30 cellular contexts compared by ENCODE assay signal in genomic region chrX:96776966-96777365, GRCh38.
DNase-seq lines count a peak whose midpoint lies in the region; ATAC-seq, FAIRE-seq and TF ChIP-seq lines count a peak whose summit lies in the region.
"Had no signal": no experiment of that assay in that cellular context is flagged by ENCODE, and none has a peak within 500 bp of the region (broad histone marks: within the 10 kb centered on the region; RNA-seq: fewer than 3 reads in every experiment).

No MANE protein-coding gene starts in this region.

- FAIRE-seq in islet of Langerhans (lab: Jason Lieb, UNC) = peak; percentile 51
- FAIRE-seq: keratinocyte had no signal

- H3K4me3 ChIP-seq in AG10803 (ENCODE audit: low read length) (no peak overlapping the region), IMR-90 (ENCODE audit: insufficient read depth, low read depth, low read length) (no peak overlapping the region), choroid plexus epithelial cell (ENCODE audit: low read depth, low read length) (no peak overlapping the region), uterus (no peak overlapping the region)
- H3K4me3 ChIP-seq: BLaER1, PC-9, skin epidermis, thyroid gland had no signal

- no peak overlapping the region for H3K4me3 Mint-ChIP-seq in nephron progenitor cell
- H3K4me3 Mint-ChIP-seq: activated CD4-positive, alpha-beta T cell treated with anti-CD3 and anti-CD28 coated beads, Interleukin-2, amount 10 ng/mL, durations not matched to agents 24 days and 14 days; activated naive CD8-positive, alpha-beta T cell treated with anti-CD3 and anti-CD28 coated beads, Interleukin-2, amount 50 U/mL, for 24 hours; activated T-cell treated with anti-CD3 and anti-CD28 coated beads, Interleukin-2, amount 50 U/mL, for 24 hours; naive thymus-derived CD8-positive, alpha-beta T cell; stimulated activated naive CD8-positive, alpha-beta T cell treated with anti-CD3 and anti-CD28 coated beads, Interleukin-15, amount 100 ng/mL, for 72 hours had no signal

- H3K9ac ChIP-seq in IMR-90 (ENCODE audit: low read depth, low read length) = no peak overlapping the region
- H3K9ac ChIP-seq: BLaER1 had no signal

- POLR2A ChIA-PET in IMR-90 (lab: Charles Lee; ENCODE audit: unreplicated experiment) = no interaction called here

- CTCF ChIA-PET in IMR-90 (lab: Yijun Ruan, JAX) = no interaction called here

- no peaks in the 10 kb centered on the region for H3K27me3 ChIP-seq in IMR-90 (ENCODE audit: control insufficient read depth, insufficient read depth, low read length)
- peaks cover 0 to 6% of the 10 kb centered on the region in 2 donors for H3K27me3 ChIP-seq in uterus
- H3K27me3 ChIP-seq: brain microvascular endothelial cell, thyroid gland had no signal

- no peaks in the 10 kb centered on the region for H4K20me1 ChIP-seq in IMR-90 (ENCODE audit: insufficient read depth, low read length)
- H4K20me1 ChIP-seq: BLaER1 had no signal

- 0 out of 4 replicates have a peak, but pooled peaks cover 0 to 4% of the 10 kb centered on the region in 2 experiments for H3K79me1 ChIP-seq in IMR-90 (ENCODE audit: low read depth in 1 of 2, low read length in 2 of 2)

- H4K5ac ChIP-seq in IMR-90 (ENCODE audit: low read depth, low read length) = no peak overlapping the region

- H2AK5ac ChIP-seq in IMR-90 (ENCODE audit: low read depth, low read length) = no peak overlapping the region

- TF ChIP-seq CTCF in AG10803 (conservative IDR thresholded peaks at IDR 0.05; ENCODE audit: low read length) (no peak), IMR-90 (conservative IDR thresholded peaks at IDR 0.05; ENCODE audit: low read depth, low read length) (no peak), choroid plexus epithelial cell (conservative IDR thresholded peaks at IDR 0.05; ENCODE audit: low read depth, low read length) (no peak), uterus (IDR thresholded peaks at IDR 0.05) (no peak), nephron progenitor cell (IDR thresholded peaks at IDR 0.05) (no peak)

- peaks cover 3% of the 10 kb centered on the region for H3K27me3 Mint-ChIP-seq in nephron progenitor cell (ENCODE audit: low read depth, poor library complexity)
- H3K27me3 Mint-ChIP-seq: activated CD4-positive, alpha-beta T cell treated with anti-CD3 and anti-CD28 coated beads, Interleukin-2, amount 10 ng/mL, durations not matched to agents 24 days and 14 days; activated naive CD8-positive, alpha-beta T cell treated with anti-CD3 and anti-CD28 coated beads, Interleukin-2, amount 50 U/mL, for 24 hours; naive thymus-derived CD8-positive, alpha-beta T cell; stimulated activated naive CD8-positive, alpha-beta T cell treated with anti-CD3 and anti-CD28 coated beads, Interleukin-15, amount 100 ng/mL, for 72 hours had no signal

- no peak overlapping the region for H2BK15ac ChIP-seq in IMR-90 (ENCODE audit: low read depth, low read length)

- no peak overlapping the region for H3K4ac ChIP-seq in IMR-90 (ENCODE audit: low read depth, low read length)

- no peaks in the 10 kb centered on the region for H3K36me3 ChIP-seq in IMR-90 (ENCODE audit: control insufficient read depth, insufficient read depth, low read length)
- peaks cover 0 to 4% of the 10 kb centered on the region in 2 donors for H3K36me3 ChIP-seq in uterus
- H3K36me3 ChIP-seq: BLaER1, brain microvascular endothelial cell, thyroid gland had no signal

- H3K14ac ChIP-seq in IMR-90 (replicated peaks; ENCODE audit: low read depth, low read length) = no peak overlapping the region

- H4K8ac ChIP-seq in IMR-90 (ENCODE audit: low read depth in 2 of 2, low read length in 2 of 2) = no peak overlapping the region

- DNase-seq in AG10803 (ENCODE audit: low read depth) (peak; percentile 20), IMR-90 (peak; percentile 28), choroid plexus epithelial cell (ENCODE audit: low read depth) (peak; percentile 11), ecto neural progenitor cell (ENCODE audit: low spot score) (no peak), uterus (no peak), nephron progenitor cell (no peak)
- DNase-seq in activated CD4-positive, alpha-beta T cell treated with anti-CD3 and anti-CD28 coated beads, Interleukin-2, amount 50 U/mL, for 4 hours = no peak
- DNase-seq: activated CD4-positive, alpha-beta T cell treated with anti-CD3 and anti-CD28 coated beads, Interleukin-2, amount 10 ng/mL, durations not matched to agents 24 days and 14 days; activated naive CD8-positive, alpha-beta T cell treated with anti-CD3 and anti-CD28 coated beads, Interleukin-2, amount 50 U/mL, for 24 hours; activated T-cell treated with anti-CD3 and anti-CD28 coated beads, Interleukin-2, amount 50 U/mL, for 24 hours; brain microvascular endothelial cell; DMS53; effector memory CD4-positive, alpha-beta T cell; midbrain; naive thymus-derived CD8-positive, alpha-beta T cell; NCI-H1092; NCI-H1930; NCI-H524; PC-9; SHP77; stimulated activated CD4-positive, alpha-beta T cell treated with anti-CD3 and anti-CD28 coated beads, Interleukin-1b, Interleukin-23, amount 100 ng/mL, for 48 hours; stimulated activated CD8-positive, alpha-beta memory T cell treated with anti-CD3 and anti-CD28 coated beads, Interleukin-4, amount 100 ng/mL, for 48 hours; stimulated activated naive CD8-positive, alpha-beta T cell treated with anti-CD3 and anti-CD28 coated beads, Interleukin-15, amount 100 ng/mL, for 72 hours; SW 1271; T1000; thyroid gland had no signal

- no peak overlapping the region for H2BK20ac ChIP-seq in IMR-90 (ENCODE audit: low read depth, low read length)

- H3K36me3 Mint-ChIP-seq in nephron progenitor cell (ENCODE audit: low read depth) = no peaks in the 10 kb centered on the region
- H3K36me3 Mint-ChIP-seq: naive thymus-derived CD8-positive, alpha-beta T cell had no signal

- intact Hi-C loops in IMR-90 (cut with micrococcal nuclease) (no loop called here), uterus (cut with DNase I; ENCODE audit: low total_unique reads) (no loop called here)

- in situ Hi-C loops in IMR-90 (cut with MboI; ENCODE audit: low sequenced_read_pairs) = no loop called here

- H3K9me1 ChIP-seq in IMR-90 (ENCODE audit: insufficient read depth, low read length) = no peaks in the 10 kb centered on the region

- H3K18ac ChIP-seq in IMR-90 (ENCODE audit: low read depth, low read length) = no peak overlapping the region

- H4K91ac ChIP-seq in IMR-90 (ENCODE audit: insufficient read depth, low read depth, low read length) = no peak overlapping the region

- ATAC-seq in IMR-90 (ENCODE audit: low read depth) = peak; percentile 46; the same call in 1 of the 2 replicates
- ATAC-seq: activated naive CD8-positive, alpha-beta T cell treated with anti-CD3 and anti-CD28 coated beads, Interleukin-2, amount 50 U/mL, for 24 hours; naive thymus-derived CD8-positive, alpha-beta T cell; stimulated activated naive CD8-positive, alpha-beta T cell treated with anti-CD3 and anti-CD28 coated beads, Interleukin-15, amount 100 ng/mL, for 72 hours had no signal

- H3K4me1 ChIP-seq in IMR-90 (ENCODE audit: control insufficient read depth, insufficient read depth, low read length) = no peaks in the 10 kb centered on the region
- no peaks in the 10 kb centered on the region for H3K4me1 ChIP-seq in uterus
- H3K4me1 ChIP-seq: BLaER1, thyroid gland had no signal

- no peaks in the 10 kb centered on the region for H3K9me3 Mint-ChIP-seq in nephron progenitor cell
- H3K9me3 Mint-ChIP-seq: activated CD4-positive, alpha-beta T cell treated with anti-CD3 and anti-CD28 coated beads, Interleukin-2, amount 10 ng/mL, durations not matched to agents 24 days and 14 days; activated naive CD8-positive, alpha-beta T cell treated with anti-CD3 and anti-CD28 coated beads, Interleukin-2, amount 50 U/mL, for 24 hours; activated T-cell treated with anti-CD3 and anti-CD28 coated beads, Interleukin-2, amount 50 U/mL, for 24 hours; naive thymus-derived CD8-positive, alpha-beta T cell; stimulated activated naive CD8-positive, alpha-beta T cell treated with anti-CD3 and anti-CD28 coated beads, Interleukin-15, amount 100 ng/mL, for 72 hours had no signal

- no peaks in the 10 kb centered on the region for H3K4me1 Mint-ChIP-seq in nephron progenitor cell
- H3K4me1 Mint-ChIP-seq: activated CD4-positive, alpha-beta T cell treated with anti-CD3 and anti-CD28 coated beads, Interleukin-2, amount 10 ng/mL, durations not matched to agents 24 days and 14 days; activated naive CD8-positive, alpha-beta T cell treated with anti-CD3 and anti-CD28 coated beads, Interleukin-2, amount 50 U/mL, for 24 hours; stimulated activated naive CD8-positive, alpha-beta T cell treated with anti-CD3 and anti-CD28 coated beads, Interleukin-15, amount 100 ng/mL, for 72 hours had no signal

- H3K27ac ChIP-seq in IMR-90 (ENCODE audit: insufficient read depth, low read length) (no peak overlapping the region), uterus (no peak overlapping the region)
- H3K27ac ChIP-seq: BLaER1, brain microvascular endothelial cell, PC-9, skin epidermis, thyroid gland had no signal

- no TSS peak for BruUV-seq in IMR-90 (replicated peaks; lab: Mats Ljungman, UMichigan)

- no peak overlapping the region for H2BK120ac ChIP-seq in IMR-90 (ENCODE audit: low read depth, low read length)

- no peak overlapping the region for H3K27ac Mint-ChIP-seq in nephron progenitor cell
- H3K27ac Mint-ChIP-seq: activated CD4-positive, alpha-beta T cell treated with anti-CD3 and anti-CD28 coated beads, Interleukin-2, amount 10 ng/mL, durations not matched to agents 24 days and 14 days; activated naive CD8-positive, alpha-beta T cell treated with anti-CD3 and anti-CD28 coated beads, Interleukin-2, amount 50 U/mL, for 24 hours; activated T-cell treated with anti-CD3 and anti-CD28 coated beads, Interleukin-2, amount 50 U/mL, for 24 hours; naive thymus-derived CD8-positive, alpha-beta T cell; stimulated activated naive CD8-positive, alpha-beta T cell treated with anti-CD3 and anti-CD28 coated beads, Interleukin-15, amount 100 ng/mL, for 72 hours had no signal

- WGBS in IMR-90 (ENCODE audit: extremely low coverage in 2 of 2, insufficient read length in 1 of 2), 2 experiments = no CpG with 5 or more reads among the region's 1 CpG

- dilution Hi-C loops in IMR-90 (cut with HindIII; ENCODE audit: low sequenced_read_pairs, unreplicated experiment) = no loop called here

- H2BK5ac ChIP-seq in IMR-90 (ENCODE audit: low read depth, low read length, poor library complexity, severe bottlenecking) = peak overlapping the region; percentile 13

- H2AFZ ChIP-seq in IMR-90 (replicated peaks; ENCODE audit: low read length, poor library complexity) = no peak overlapping the region
- H2AFZ ChIP-seq: PC-9 had no signal

- no peak for TF ChIP-seq POLR2A in IMR-90 (IDR thresholded peaks at IDR 0.05; ENCODE audit: low read depth, low read length)
- no peak for TF ChIP-seq POLR2A in uterus (IDR thresholded peaks at IDR 0.05)

- no peak overlapping the region for H3K23ac ChIP-seq in IMR-90 (ENCODE audit: low read depth, low read length)

- no peak overlapping the region for H2AK9ac ChIP-seq in IMR-90 (replicated peaks; ENCODE audit: low read depth, low read length, poor library complexity)

- no peak overlapping the region for H3K56ac ChIP-seq in IMR-90 (ENCODE audit: extremely low read depth, insufficient read depth, low read length)

- no peaks in the 10 kb centered on the region for H3K9me3 ChIP-seq in IMR-90 (ENCODE audit: control insufficient read depth, insufficient read depth, low read length)
- no peaks in the 10 kb centered on the region for H3K9me3 ChIP-seq in uterus
- H3K9me3 ChIP-seq: BLaER1, thyroid gland had no signal

- H3K4me2 ChIP-seq in IMR-90 (ENCODE audit: low read depth, low read length) = no peak overlapping the region
- H3K4me2 ChIP-seq: BLaER1, PC-9 had no signal

- TF ChIP-seq RAD21 in IMR-90 (IDR thresholded peaks at IDR 0.05; ENCODE audit: low read length) = no peak

Comparison
In these comparisons a context has a peak if more than half of its experiments do, and no peak if none do; other contexts are left out.
1. DNase-seq: peak in AG10803 (single experiment), IMR-90 (single experiment) and choroid plexus epithelial cell (single experiment); none in activated CD4-positive, alpha-beta T cell treated with anti-CD3 and anti-CD28 coated beads, Interleukin-2, amount 50 U/mL, for 4 hours (0 of 2), ecto neural progenitor cell (single experiment), uterus (0 of 2) and nephron progenitor cell (single experiment).